Comparison of ENCODE assay signal across 1 cellular context in the genomic region with DNA sequence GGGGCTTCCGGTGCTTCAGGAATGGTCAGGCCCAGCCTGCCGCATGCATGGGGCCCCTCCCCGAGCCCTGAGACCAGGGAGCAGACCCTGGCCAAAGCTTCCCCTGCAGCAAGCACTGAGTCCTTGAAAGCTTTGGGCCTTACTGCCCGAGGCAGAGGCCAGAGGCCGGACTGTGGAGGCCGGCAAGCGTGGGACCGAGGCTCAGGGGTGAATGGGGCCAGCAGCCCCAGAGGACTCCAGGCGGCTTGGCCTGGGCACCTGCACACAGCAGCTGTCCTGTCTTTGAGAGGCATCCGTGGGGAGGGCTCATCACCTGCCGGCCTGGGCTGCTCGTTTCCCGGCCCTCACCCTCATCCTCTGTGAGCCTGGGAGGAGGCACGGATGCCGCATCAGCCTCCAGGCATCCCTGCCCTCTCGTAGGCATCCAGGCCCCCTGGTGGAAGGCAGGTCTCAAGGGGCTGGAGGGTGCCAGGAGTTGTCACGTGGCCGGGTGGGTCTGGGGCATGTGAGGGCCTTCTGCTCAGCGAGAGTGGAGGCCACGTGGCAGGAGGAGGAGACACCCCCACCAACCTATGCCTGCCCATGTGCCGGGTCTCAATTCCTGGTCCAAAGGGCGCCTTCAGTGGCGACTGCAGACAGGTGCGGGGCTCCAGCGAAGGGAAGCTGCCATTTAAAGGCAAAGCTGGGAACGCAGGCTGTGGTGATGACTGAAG.
TF ChIP-seq lines count a peak whose summit lies in the region.

No MANE protein-coding gene starts in this region.

TF ChIP-seq in HepG2, 621 proteins besides CTCF, POLR2A, EP300 and RAD21 (continued from another document and continues in another):
- TF ChIP-seq, protein P1, sequence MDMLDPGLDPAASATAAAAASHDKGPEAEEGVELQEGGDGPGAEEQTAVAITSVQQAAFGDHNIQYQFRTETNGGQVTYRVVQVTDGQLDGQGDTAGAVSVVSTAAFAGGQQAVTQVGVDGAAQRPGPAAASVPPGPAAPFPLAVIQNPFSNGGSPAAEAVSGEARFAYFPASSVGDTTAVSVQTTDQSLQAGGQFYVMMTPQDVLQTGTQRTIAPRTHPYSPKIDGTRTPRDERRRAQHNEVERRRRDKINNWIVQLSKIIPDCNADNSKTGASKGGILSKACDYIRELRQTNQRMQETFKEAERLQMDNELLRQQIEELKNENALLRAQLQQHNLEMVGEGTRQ (IDR thresholded peaks at IDR 0.05; ENCODE audit: low read depth, low read length), result peak; percentile 87
- TF ChIP-seq, protein P1 (CRISPR knock-in tag; IDR thresholded peaks at IDR 0.05; ENCODE audit: borderline replicate concordance), result peak; percentile 82; the same call in 1 of the 2 replicates
- TF ChIP-seq MAFG (CRISPR knock-in tag; IDR thresholded peaks at IDR 0.05) (no peak), ZNF672 (CRISPR knock-in tag; IDR thresholded peaks at IDR 0.05) (no peak), WIZ (CRISPR knock-in tag; IDR thresholded peaks at IDR 0.05) (no peak), ZSCAN25 (CRISPR knock-in tag; IDR thresholded peaks at IDR 0.05) (peak; percentile 36; the same call in 1 of the 2 replicates), MXI1 (IDR thresholded peaks at IDR 0.05; ENCODE audit: borderline replicate concordance, low read depth, low read length) (peak; percentile 26; the same call in 1 of the 3 replicates), EHMT2 (IDR thresholded peaks at IDR 0.05; ENCODE audit: borderline replicate concordance, low read depth, low read length) (0 out of 2 replicates have a peak, but pooled peaks have one; percentile 12), ZNF546 (CRISPR knock-in tag; conservative IDR thresholded peaks at IDR 0.05) (no peak), SMAD3 (CRISPR knock-in tag; IDR thresholded peaks at IDR 0.05) (no peak), ERF (CRISPR knock-in tag; IDR thresholded peaks at IDR 0.05) (peak; percentile 35; the same call in 1 of the 2 replicates), CREM (IDR thresholded peaks at IDR 0.05) (no peak), CREM (CRISPR knock-in tag; IDR thresholded peaks at IDR 0.05) (no peak), ZNF883 (CRISPR knock-in tag; IDR thresholded peaks at IDR 0.05; ENCODE audit: not compliant biosample characterization) (peak; percentile 25), ZNF775 (CRISPR knock-in tag; IDR thresholded peaks at IDR 0.05; ENCODE audit: borderline replicate concordance) (no peak), ZNF792 (CRISPR knock-in tag; IDR thresholded peaks at IDR 0.05) (0 out of 2 replicates have a peak, but pooled peaks have one; percentile 22), RBM39 (IDR thresholded peaks at IDR 0.05; ENCODE audit: low read depth, low read length, poor library complexity, severe bottlenecking) (no peak), CENPX (CRISPR knock-in tag; IDR thresholded peaks at IDR 0.05) (no peak), ETV5 (CRISPR knock-in tag; IDR thresholded peaks at IDR 0.05; ENCODE audit: borderline replicate concordance) (0 out of 2 replicates have a peak, but pooled peaks have one; percentile 28)
- TF ChIP-seq, protein P2, sequence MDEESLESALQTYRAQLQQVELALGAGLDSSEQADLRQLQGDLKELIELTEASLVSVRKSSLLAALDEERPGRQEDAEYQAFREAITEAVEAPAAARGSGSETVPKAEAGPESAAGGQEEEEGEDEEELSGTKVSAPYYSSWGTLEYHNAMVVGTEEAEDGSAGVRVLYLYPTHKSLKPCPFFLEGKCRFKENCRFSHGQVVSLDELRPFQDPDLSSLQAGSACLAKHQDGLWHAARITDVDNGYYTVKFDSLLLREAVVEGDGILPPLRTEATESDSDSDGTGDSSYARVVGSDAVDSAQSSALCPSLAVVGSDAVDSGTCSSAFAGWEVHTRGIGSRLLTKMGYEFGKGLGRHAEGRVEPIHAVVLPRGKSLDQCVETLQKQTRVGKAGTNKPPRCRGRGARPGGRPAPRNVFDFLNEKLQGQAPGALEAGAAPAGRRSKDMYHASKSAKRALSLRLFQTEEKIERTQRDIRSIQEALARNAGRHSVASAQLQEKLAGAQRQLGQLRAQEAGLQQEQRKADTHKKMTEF (CRISPR knock-in tag; IDR thresholded peaks at IDR 0.05), result peak; percentile 54; the same call in 1 of the 2 replicates
- TF ChIP-seq, protein P3, sequence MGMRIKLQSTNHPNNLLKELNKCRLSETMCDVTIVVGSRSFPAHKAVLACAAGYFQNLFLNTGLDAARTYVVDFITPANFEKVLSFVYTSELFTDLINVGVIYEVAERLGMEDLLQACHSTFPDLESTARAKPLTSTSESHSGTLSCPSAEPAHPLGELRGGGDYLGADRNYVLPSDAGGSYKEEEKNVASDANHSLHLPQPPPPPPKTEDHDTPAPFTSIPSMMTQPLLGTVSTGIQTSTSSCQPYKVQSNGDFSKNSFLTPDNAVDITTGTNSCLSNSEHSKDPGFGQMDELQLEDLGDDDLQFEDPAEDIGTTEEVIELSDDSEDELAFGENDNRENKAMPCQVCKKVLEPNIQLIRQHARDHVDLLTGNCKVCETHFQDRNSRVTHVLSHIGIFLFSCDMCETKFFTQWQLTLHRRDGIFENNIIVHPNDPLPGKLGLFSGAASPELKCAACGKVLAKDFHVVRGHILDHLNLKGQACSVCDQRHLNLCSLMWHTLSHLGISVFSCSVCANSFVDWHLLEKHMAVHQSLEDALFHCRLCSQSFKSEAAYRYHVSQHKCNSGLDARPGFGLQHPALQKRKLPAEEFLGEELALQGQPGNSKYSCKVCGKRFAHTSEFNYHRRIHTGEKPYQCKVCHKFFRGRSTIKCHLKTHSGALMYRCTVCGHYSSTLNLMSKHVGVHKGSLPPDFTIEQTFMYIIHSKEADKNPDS (CRISPR knock-in tag; IDR thresholded peaks at IDR 0.05), result no peak
- TF ChIP-seq, protein P4, sequence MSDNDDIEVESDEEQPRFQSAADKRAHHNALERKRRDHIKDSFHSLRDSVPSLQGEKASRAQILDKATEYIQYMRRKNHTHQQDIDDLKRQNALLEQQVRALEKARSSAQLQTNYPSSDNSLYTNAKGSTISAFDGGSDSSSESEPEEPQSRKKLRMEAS (IDR thresholded peaks at IDR 0.05), result peak; percentile 87
- TF ChIP-seq, protein P5, sequence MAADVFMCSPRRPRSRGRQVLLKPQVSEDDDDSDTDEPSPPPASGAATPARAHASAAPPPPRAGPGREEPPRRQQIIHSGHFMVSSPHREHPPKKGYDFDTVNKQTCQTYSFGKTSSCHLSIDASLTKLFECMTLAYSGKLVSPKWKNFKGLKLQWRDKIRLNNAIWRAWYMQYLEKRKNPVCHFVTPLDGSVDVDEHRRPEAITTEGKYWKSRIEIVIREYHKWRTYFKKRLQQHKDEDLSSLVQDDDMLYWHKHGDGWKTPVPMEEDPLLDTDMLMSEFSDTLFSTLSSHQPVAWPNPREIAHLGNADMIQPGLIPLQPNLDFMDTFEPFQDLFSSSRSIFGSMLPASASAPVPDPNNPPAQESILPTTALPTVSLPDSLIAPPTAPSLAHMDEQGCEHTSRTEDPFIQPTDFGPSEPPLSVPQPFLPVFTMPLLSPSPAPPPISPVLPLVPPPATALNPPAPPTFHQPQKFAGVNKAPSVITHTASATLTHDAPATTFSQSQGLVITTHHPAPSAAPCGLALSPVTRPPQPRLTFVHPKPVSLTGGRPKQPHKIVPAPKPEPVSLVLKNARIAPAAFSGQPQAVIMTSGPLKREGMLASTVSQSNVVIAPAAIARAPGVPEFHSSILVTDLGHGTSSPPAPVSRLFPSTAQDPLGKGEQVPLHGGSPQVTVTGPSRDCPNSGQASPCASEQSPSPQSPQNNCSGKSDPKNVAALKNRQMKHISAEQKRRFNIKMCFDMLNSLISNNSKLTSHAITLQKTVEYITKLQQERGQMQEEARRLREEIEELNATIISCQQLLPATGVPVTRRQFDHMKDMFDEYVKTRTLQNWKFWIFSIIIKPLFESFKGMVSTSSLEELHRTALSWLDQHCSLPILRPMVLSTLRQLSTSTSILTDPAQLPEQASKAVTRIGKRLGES (CRISPR knock-in tag; IDR thresholded peaks at IDR 0.05; ENCODE audit: borderline replicate concordance), result peak; percentile 43; the same call in 1 of the 2 replicates
- TF ChIP-seq, protein P6, sequence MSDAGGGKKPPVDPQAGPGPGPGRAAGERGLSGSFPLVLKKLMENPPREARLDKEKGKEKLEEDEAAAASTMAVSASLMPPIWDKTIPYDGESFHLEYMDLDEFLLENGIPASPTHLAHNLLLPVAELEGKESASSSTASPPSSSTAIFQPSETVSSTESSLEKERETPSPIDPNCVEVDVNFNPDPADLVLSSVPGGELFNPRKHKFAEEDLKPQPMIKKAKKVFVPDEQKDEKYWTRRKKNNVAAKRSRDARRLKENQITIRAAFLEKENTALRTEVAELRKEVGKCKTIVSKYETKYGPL (CRISPR knock-in tag; IDR thresholded peaks at IDR 0.05), result no peak
- TF ChIP-seq, protein P7, sequence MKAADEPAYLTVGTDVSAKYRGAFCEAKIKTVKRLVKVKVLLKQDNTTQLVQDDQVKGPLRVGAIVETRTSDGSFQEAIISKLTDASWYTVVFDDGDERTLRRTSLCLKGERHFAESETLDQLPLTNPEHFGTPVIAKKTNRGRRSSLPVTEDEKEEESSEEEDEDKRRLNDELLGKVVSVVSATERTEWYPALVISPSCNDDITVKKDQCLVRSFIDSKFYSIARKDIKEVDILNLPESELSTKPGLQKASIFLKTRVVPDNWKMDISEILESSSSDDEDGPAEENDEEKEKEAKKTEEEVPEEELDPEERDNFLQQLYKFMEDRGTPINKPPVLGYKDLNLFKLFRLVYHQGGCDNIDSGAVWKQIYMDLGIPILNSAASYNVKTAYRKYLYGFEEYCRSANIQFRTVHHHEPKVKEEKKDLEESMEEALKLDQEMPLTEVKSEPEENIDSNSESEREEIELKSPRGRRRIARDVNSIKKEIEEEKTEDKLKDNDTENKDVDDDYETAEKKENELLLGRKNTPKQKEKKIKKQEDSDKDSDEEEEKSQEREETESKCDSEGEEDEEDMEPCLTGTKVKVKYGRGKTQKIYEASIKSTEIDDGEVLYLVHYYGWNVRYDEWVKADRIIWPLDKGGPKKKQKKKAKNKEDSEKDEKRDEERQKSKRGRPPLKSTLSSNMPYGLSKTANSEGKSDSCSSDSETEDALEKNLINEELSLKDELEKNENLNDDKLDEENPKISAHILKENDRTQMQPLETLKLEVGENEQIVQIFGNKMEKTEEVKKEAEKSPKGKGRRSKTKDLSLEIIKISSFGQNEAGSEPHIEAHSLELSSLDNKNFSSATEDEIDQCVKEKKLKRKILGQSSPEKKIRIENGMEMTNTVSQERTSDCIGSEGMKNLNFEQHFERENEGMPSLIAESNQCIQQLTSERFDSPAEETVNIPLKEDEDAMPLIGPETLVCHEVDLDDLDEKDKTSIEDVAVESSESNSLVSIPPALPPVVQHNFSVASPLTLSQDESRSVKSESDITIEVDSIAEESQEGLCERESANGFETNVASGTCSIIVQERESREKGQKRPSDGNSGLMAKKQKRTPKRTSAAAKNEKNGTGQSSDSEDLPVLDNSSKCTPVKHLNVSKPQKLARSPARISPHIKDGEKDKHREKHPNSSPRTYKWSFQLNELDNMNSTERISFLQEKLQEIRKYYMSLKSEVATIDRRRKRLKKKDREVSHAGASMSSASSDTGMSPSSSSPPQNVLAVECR (CRISPR knock-in tag; IDR thresholded peaks at IDR 0.05; ENCODE audit: borderline replicate concordance), result peak; percentile 40; the same call in 1 of the 2 replicates
- TF ChIP-seq, protein P8, sequence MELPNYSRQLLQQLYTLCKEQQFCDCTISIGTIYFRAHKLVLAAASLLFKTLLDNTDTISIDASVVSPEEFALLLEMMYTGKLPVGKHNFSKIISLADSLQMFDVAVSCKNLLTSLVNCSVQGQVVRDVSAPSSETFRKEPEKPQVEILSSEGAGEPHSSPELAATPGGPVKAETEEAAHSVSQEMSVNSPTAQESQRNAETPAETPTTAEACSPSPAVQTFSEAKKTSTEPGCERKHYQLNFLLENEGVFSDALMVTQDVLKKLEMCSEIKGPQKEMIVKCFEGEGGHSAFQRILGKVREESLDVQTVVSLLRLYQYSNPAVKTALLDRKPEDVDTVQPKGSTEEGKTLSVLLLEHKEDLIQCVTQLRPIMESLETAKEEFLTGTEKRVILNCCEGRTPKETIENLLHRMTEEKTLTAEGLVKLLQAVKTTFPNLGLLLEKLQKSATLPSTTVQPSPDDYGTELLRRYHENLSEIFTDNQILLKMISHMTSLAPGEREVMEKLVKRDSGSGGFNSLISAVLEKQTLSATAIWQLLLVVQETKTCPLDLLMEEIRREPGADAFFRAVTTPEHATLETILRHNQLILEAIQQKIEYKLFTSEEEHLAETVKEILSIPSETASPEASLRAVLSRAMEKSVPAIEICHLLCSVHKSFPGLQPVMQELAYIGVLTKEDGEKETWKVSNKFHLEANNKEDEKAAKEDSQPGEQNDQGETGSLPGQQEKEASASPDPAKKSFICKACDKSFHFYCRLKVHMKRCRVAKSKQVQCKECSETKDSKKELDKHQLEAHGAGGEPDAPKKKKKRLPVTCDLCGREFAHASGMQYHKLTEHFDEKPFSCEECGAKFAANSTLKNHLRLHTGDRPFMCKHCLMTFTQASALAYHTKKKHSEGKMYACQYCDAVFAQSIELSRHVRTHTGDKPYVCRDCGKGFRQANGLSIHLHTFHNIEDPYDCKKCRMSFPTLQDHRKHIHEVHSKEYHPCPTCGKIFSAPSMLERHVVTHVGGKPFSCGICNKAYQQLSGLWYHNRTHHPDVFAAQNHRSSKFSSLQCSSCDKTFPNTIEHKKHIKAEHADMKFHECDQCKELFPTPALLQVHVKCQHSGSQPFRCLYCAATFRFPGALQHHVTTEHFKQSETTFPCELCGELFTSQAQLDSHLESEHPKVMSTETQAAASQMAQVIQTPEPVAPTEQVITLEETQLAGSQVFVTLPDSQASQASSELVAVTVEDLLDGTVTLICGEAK (IDR thresholded peaks at IDR 0.05), result no peak
- TF ChIP-seq, protein P8 (CRISPR knock-in tag; IDR thresholded peaks at IDR 0.05), result no peak
